Comparison of ENCODE assay signal across 17 cellular contexts in genomic region chr11:103894673-103895072, GRCh38.
DNase-seq lines count a peak whose midpoint lies in the region; ATAC-seq, FAIRE-seq and TF ChIP-seq lines count a peak whose summit lies in the region.
"Had no signal": no experiment of that assay in that cellular context is flagged by ENCODE, and none has a peak within 500 bp of the region (broad histone marks: within the 10 kb centered on the region; RNA-seq: fewer than 3 reads in every experiment).

No MANE protein-coding gene starts in this region.

- POLR2A ChIA-PET in WTC11 (lab: Charles Lee): no interaction called here
- POLR2A ChIA-PET in A673 (lab: Charles Lee; ENCODE audit: low non-redundant PET): no interaction called here

- no peaks in the 10 kb centered on the region for H3F3A ChIP-seq in Loucy (ENCODE audit: low read depth)

- no peak overlapping the region for H3K27ac Mint-ChIP-seq in WTC11
- H3K27ac Mint-ChIP-seq: CD4-positive, alpha-beta T cell; H9 had no signal

- H3K4me2 ChIP-seq in Loucy (ENCODE audit: low read depth, low read length, poor library complexity, severe bottlenecking): no peak overlapping the region
- H3K4me2 ChIP-seq in trophoblast cell (ENCODE audit: low read length): no peak overlapping the region

- no peak overlapping the region for H3K4me3 ChIP-seq in Loucy (ENCODE audit: low read length, poor library complexity, severe bottlenecking)
- no peak overlapping the region for H3K4me3 ChIP-seq in epithelial cell of proximal tubule (ENCODE audit: low read depth, low read length)
- no peak overlapping the region for H3K4me3 ChIP-seq in A673 (ENCODE audit: low read depth, low read length, poor library complexity, severe bottlenecking)
- H3K4me3 ChIP-seq in trophoblast cell (ENCODE audit: low read depth, low read length): no peak overlapping the region

- no peaks in the 10 kb centered on the region for H3K79me2 ChIP-seq in Loucy (ENCODE audit: insufficient read depth, low read length)
- no peaks in the 10 kb centered on the region for H3K79me2 ChIP-seq in trophoblast cell (ENCODE audit: control insufficient read depth, insufficient read depth, low read length, poor library complexity)

- H2BK5ac ChIP-seq in trophoblast cell (ENCODE audit: low read depth, low read length, poor library complexity): no peak overlapping the region

- H3K36me3 Mint-ChIP-seq in WTC11: no peaks in the 10 kb centered on the region

- BruUV-seq in A673 (replicated peaks; lab: Mats Ljungman, UMichigan): no TSS peak

- H3K27ac ChIP-seq in A673 (ENCODE audit: low read depth, low read length, poor library complexity, severe bottlenecking) (no peak overlapping the region), trophoblast cell (ENCODE audit: low read depth, low read length) (no peak overlapping the region)
- H3K27ac ChIP-seq: C4-2B had no signal

- H4K91ac ChIP-seq in trophoblast cell (ENCODE audit: low read depth, low read length): no peak overlapping the region

- TF ChIP-seq POLR2A in GM12892 (IDR thresholded peaks at IDR 0.05; ENCODE audit: low read depth, low read length): no peak

- no peak overlapping the region for H3K4ac ChIP-seq in trophoblast cell (ENCODE audit: low read depth, low read length)

- no peak overlapping the region for H2BK12ac ChIP-seq in trophoblast cell (ENCODE audit: low read length)

- no peaks in the 10 kb centered on the region for H3K27me3 Mint-ChIP-seq in WTC11 (ENCODE audit: low read depth)
- H3K27me3 Mint-ChIP-seq: CD4-positive, alpha-beta T cell had no signal

- H3K9ac ChIP-seq in Loucy (ENCODE audit: low read depth, low read length, poor library complexity, severe bottlenecking) (no peak overlapping the region), trophoblast cell (ENCODE audit: low read length) (no peak overlapping the region)

- peaks cover 6% of the 10 kb centered on the region for H3K4me1 Mint-ChIP-seq in WTC11

- H3K14ac ChIP-seq in trophoblast cell (ENCODE audit: low read length): no peak overlapping the region

- H3K36me3 ChIP-seq in Loucy (ENCODE audit: insufficient read depth, low read length) (no peaks in the 10 kb centered on the region), A673 (ENCODE audit: insufficient read depth, low read length, poor library complexity, severe bottlenecking) (no peaks in the 10 kb centered on the region), trophoblast cell (ENCODE audit: control insufficient read depth in 1 of 2, insufficient read depth in 2 of 2, low read length in 2 of 2) (no peaks in the 10 kb centered on the region)

- H2AK5ac ChIP-seq in trophoblast cell (ENCODE audit: low read length): no peak overlapping the region

- H3K18ac ChIP-seq in trophoblast cell (ENCODE audit: low read length): no peak overlapping the region

- no peak overlapping the region for H4K8ac ChIP-seq in trophoblast cell (ENCODE audit: low read depth, low read length)

- H3K9me3 ChIP-seq in Loucy (ENCODE audit: insufficient read depth, low read depth, low read length) (no peaks in the 10 kb centered on the region; the same call in 1 of the 2 replicates), A673 (ENCODE audit: low read depth, low read length, poor library complexity, severe bottlenecking) (no peaks in the 10 kb centered on the region), trophoblast cell (ENCODE audit: insufficient read depth, low read depth, low read length) (no peaks in the 10 kb centered on the region)

- intact Hi-C loops in left cardiac atrium (cut with DNase I) (loop anchor here in 1 of 2 donors (5.0 kb wide), 1 partner anchor 48 kb away; no protein-coding TSS in a partner anchor), A673 (cut with micrococcal nuclease; ENCODE audit: unreplicated experiment) (no loop called here)

- peak; percentile 16; the same call in 1 of the 2 replicates for ATAC-seq in WTC11
- ATAC-seq in left cardiac atrium: no peak
- ATAC-seq: HepG2 had no signal

- H2AFZ ChIP-seq in Loucy (ENCODE audit: low read length) (no peak overlapping the region), trophoblast cell (ENCODE audit: insufficient read depth, low read length, poor library complexity) (no peak overlapping the region)

- H3K23ac ChIP-seq in trophoblast cell (ENCODE audit: low read length): no peak overlapping the region

- H2BK120ac ChIP-seq in trophoblast cell (ENCODE audit: insufficient read depth, low read length, poor library complexity): no peak overlapping the region

- no peaks in the 10 kb centered on the region for H3K9me2 ChIP-seq in Loucy (replicated peaks; ENCODE audit: low read depth, low read length)

- H4K12ac ChIP-seq in trophoblast cell (ENCODE audit: low read depth, low read length): no peak overlapping the region

- CTCF ChIA-PET in WTC11 (lab: Charles Lee): no interaction called here
- CTCF ChIA-PET in A673 (lab: Charles Lee): no interaction called here

- DNase-seq in GM12892 (ENCODE audit: insufficient read length) (no peak), WTC11 (ENCODE audit: low spot score) (no peak), epithelial cell of proximal tubule (ENCODE audit: low read depth) (no peak), left cardiac atrium (no peak), A673 (ENCODE audit: low spot score) (no peak), trophoblast cell (no peak)
- DNase-seq: 8988T; AML-193; CD4-positive, alpha-beta T cell; DMS153; DMS79; GF-D8; H9 had no signal

- H3K4me1 ChIP-seq in Loucy (ENCODE audit: insufficient read depth, low read length, poor library complexity, severe bottlenecking) (peaks cover 22% of the 10 kb centered on the region), A673 (ENCODE audit: insufficient read depth, low read length, poor library complexity, severe bottlenecking) (peaks cover 11% of the 10 kb centered on the region), trophoblast cell (ENCODE audit: control insufficient read depth in 1 of 2, insufficient read depth in 2 of 2, low read length in 2 of 2) (peaks cover 3 to 5% of the 10 kb centered on the region in 2 experiments)

- TF ChIP-seq CTCF in Loucy (conservative IDR thresholded peaks at IDR 0.05; ENCODE audit: low read length): 0 out of 2 replicates have a peak, but pooled peaks have one; percentile 6
- no peak for TF ChIP-seq CTCF in WTC11 (IDR thresholded peaks at IDR 0.05)
- TF ChIP-seq CTCF in epithelial cell of proximal tubule (conservative IDR thresholded peaks at IDR 0.05; ENCODE audit: low read depth, low read length): peak; percentile 2
- TF ChIP-seq CTCF in A673 (conservative IDR thresholded peaks at IDR 0.05; ENCODE audit: low read depth, low read length): no peak

- peaks cover 11% of the 10 kb centered on the region for H3K9me3 Mint-ChIP-seq in WTC11
- H3K9me3 Mint-ChIP-seq: H9 had no signal

- FAIRE-seq in GM12892 (lab: Jason Lieb, UNC): peak; percentile 51
- FAIRE-seq: H1, HepG2 had no signal

- H4K20me1 ChIP-seq in Loucy (ENCODE audit: insufficient read depth, low read length, poor library complexity, severe bottlenecking): no peaks in the 10 kb centered on the region

- WGBS in trophoblast cell (ENCODE audit: extremely low coverage, insufficient coverage, insufficient read length): no CpG with 5 or more reads among the region's 3 CpGs

- no peaks in the 10 kb centered on the region for H3K27me3 ChIP-seq in Loucy (ENCODE audit: insufficient read depth, low read length, poor library complexity, severe bottlenecking)
- H3K27me3 ChIP-seq in A673 (replicated peaks; ENCODE audit: insufficient read depth, low read depth, low read length, poor library complexity): no peaks in the 10 kb centered on the region
- H3K27me3 ChIP-seq in trophoblast cell (ENCODE audit: insufficient read depth, low read length): no peaks in the 10 kb centered on the region

- peaks cover 2% of the 10 kb centered on the region for H3K79me1 ChIP-seq in trophoblast cell (ENCODE audit: low read length)

- no peak overlapping the region for H3K4me3 Mint-ChIP-seq in WTC11
- H3K4me3 Mint-ChIP-seq: CD4-positive, alpha-beta T cell; H9 had no signal

TF ChIP-seq in WTC11, 78 proteins besides CTCF, POLR2A, EP300 and RAD21 (continues in another document):
- no peak for TF ChIP-seq AR (CRISPR knock-in tag; IDR thresholded peaks at IDR 0.05)
- no peak for TF ChIP-seq MYBL2 (CRISPR knock-in tag; IDR thresholded peaks at IDR 0.05)

Comparison
In these comparisons a context has a peak if more than half of its experiments do, and no peak if none do; other contexts are left out.
1. CTCF ChIP-seq: peak in Loucy (single experiment) and epithelial cell of proximal tubule (single experiment); none in WTC11 (single experiment) and A673 (single experiment).